Comparison of ENCODE assay signal across 29 cellular contexts in genomic region chr3:189289251-189289650, GRCh38.
DNase-seq lines count a peak whose midpoint lies in the region; ATAC-seq, FAIRE-seq and TF ChIP-seq lines count a peak whose summit lies in the region.
"Had no signal": no experiment of that assay in that cellular context is flagged by ENCODE, and none has a peak within 500 bp of the region (broad histone marks: within the 10 kb centered on the region; RNA-seq: fewer than 3 reads in every experiment).

No MANE protein-coding gene starts in this region.

- H3K4me1 Mint-ChIP-seq in activated CD4-positive, alpha-beta T cell treated with anti-CD3 and anti-CD28 coated beads, Interleukin-2, amount 10 ng/mL, durations not matched to agents 24 days and 14 days = peaks cover 30% of the 10 kb centered on the region
- peaks cover 25% of the 10 kb centered on the region for H3K4me1 Mint-ChIP-seq in activated B cell treated with CpG ODN at 0.5 μM for 24 hours
- H3K4me1 Mint-ChIP-seq in naive thymus-derived CD4-positive, alpha-beta T cell = peaks cover 14 to 51% (median 41%) of the 10 kb centered on the region in 7 donors

- in situ Hi-C loops in brain microvascular endothelial cell (cut with HindIII; ENCODE audit: low pct_ligation_motif_present, low sequenced_read_pairs) = no loop called here

- no peak for DNase-seq in activated CD4-positive, alpha-beta T cell treated with anti-CD3 and anti-CD28 coated beads, Interleukin-2, amount 10 ng/mL, durations not matched to agents 24 days and 14 days
- no peak for DNase-seq in activated CD4-positive, alpha-beta T cell treated with anti-CD3 and anti-CD28 coated beads for 48 hours
- DNase-seq in activated B cell treated with CpG ODN at 0.5 μM for 24 hours = no peak
- DNase-seq in naive thymus-derived CD4-positive, alpha-beta T cell = peak in 2 of 9 donors; percentile 32 to 38
- DNase-seq in brain microvascular endothelial cell = no peak
- no peak for DNase-seq in posterior vena cava (ENCODE audit: low spot score)
- DNase-seq in GM12892 (ENCODE audit: insufficient read length) = no peak
- DNase-seq: activated CD4-positive, CD25-positive, alpha-beta regulatory T cell treated with anti-CD3 and anti-CD28 coated beads, Interleukin-2, amount 50 U/mL, for 72 hours; activated T-cell treated with anti-CD3 and anti-CD28 coated beads, Interleukin-2, amount 50 U/mL, for 48 hours; Calu3; DMS79; erythroblast; GOT3; HFFc6; left colon; NCI-H1092 treated with DMSO at 0.1 percent for 48 hours; NCI-H187; NCI-H446 treated with DMSO at 0.1 percent for 48 hours; OCI-M1; stimulated activated naive CD4-positive, alpha-beta T cell treated with Interleukin-2 at 50 U/mL for 16 hours had no signal

- H3K27ac ChIP-seq in HEK293 (ENCODE audit: extremely low read depth, low read depth, low read length) (no peak overlapping the region), brain microvascular endothelial cell (no peak overlapping the region)
- no peak overlapping the region for H3K27ac ChIP-seq in naive thymus-derived CD4-positive, alpha-beta T cell (ENCODE audit: low read depth, low read length)
- H3K27ac ChIP-seq: parathyroid adenoma, skin epidermis, thoracic aorta had no signal

- no peak for ATAC-seq in activated B cell treated with CpG ODN at 0.5 μM for 24 hours (ENCODE audit: low read depth)
- no peak for ATAC-seq in naive thymus-derived CD4-positive, alpha-beta T cell
- ATAC-seq: left colon had no signal

- no peak for TF ChIP-seq CTCF in HEK293 (tag by site-specific recombination; IDR thresholded peaks at IDR 0.05)
- no peak for TF ChIP-seq CTCF in activated B cell treated with CpG ODN at 0.5 μM for 24 hours (IDR thresholded peaks at IDR 0.05)
- TF ChIP-seq CTCF in brain microvascular endothelial cell (IDR thresholded peaks at IDR 0.05; ENCODE audit: low read depth, low read length, missing control alignments) = no peak

- peaks cover 5% of the 10 kb centered on the region for H3K9me3 Mint-ChIP-seq in activated CD4-positive, alpha-beta T cell treated with anti-CD3 and anti-CD28 coated beads, Interleukin-2, amount 10 ng/mL, durations not matched to agents 24 days and 14 days
- no peaks in the 10 kb centered on the region for H3K9me3 Mint-ChIP-seq in activated B cell treated with CpG ODN at 0.5 μM for 24 hours
- H3K9me3 Mint-ChIP-seq in naive thymus-derived CD4-positive, alpha-beta T cell = peaks cover 0 to 1% (median 0%) of the 10 kb centered on the region in 11 donors
- H3K9me3 Mint-ChIP-seq: dendritic cell treated with granulocyte-macrophage colony-stimulating factor and Interleukin-4, amounts not matched to agents 40 ng/mL and 50 ng/mL, for 4 days; HFFc6; neural crest cell had no signal

- no peak for TF ChIP-seq POLR2A in GM12892 (IDR thresholded peaks at IDR 0.05; ENCODE audit: low read depth, low read length)

- no peaks in the 10 kb centered on the region for H3K27me3 Mint-ChIP-seq in activated CD4-positive, alpha-beta T cell treated with anti-CD3 and anti-CD28 coated beads, Interleukin-2, amount 10 ng/mL, durations not matched to agents 24 days and 14 days
- H3K27me3 Mint-ChIP-seq in activated B cell treated with CpG ODN at 0.5 μM for 24 hours = peaks cover 11% of the 10 kb centered on the region
- H3K27me3 Mint-ChIP-seq in naive thymus-derived CD4-positive, alpha-beta T cell = no peaks in the 10 kb centered on the region
- H3K27me3 Mint-ChIP-seq: dendritic cell treated with granulocyte-macrophage colony-stimulating factor and Interleukin-4, amounts not matched to agents 40 ng/mL and 50 ng/mL, for 4 days had no signal

- H3K4me3 Mint-ChIP-seq in activated CD4-positive, alpha-beta T cell treated with anti-CD3 and anti-CD28 coated beads, Interleukin-2, amount 10 ng/mL, durations not matched to agents 24 days and 14 days = peak overlapping the region; percentile 6
- H3K4me3 Mint-ChIP-seq in activated B cell treated with CpG ODN at 0.5 μM for 24 hours = peak overlapping the region; percentile 3
- H3K4me3 Mint-ChIP-seq in naive thymus-derived CD4-positive, alpha-beta T cell = peak overlapping the region in 5 of 10 donors; percentile 0 to 19 (median 8)
- H3K4me3 Mint-ChIP-seq: dendritic cell treated with granulocyte-macrophage colony-stimulating factor and Interleukin-4, amounts not matched to agents 40 ng/mL and 50 ng/mL, for 4 days; HFFc6; neural crest cell had no signal

- CTCF ChIA-PET in HEK293 (lab: Yijun Ruan, JAX) = interaction anchor here (0.5 to 0.7 kb wide), 2 partner anchors 37 to 1338 kb away, joined by 3 to 4 read pairs; no protein-coding TSS in a partner anchor
- CTCF ChIA-PET in activated B cell treated with CpG ODN at 0.5 μM for 24 hours (lab: Charles Lee) = interaction anchor here (1.2 to 1.3 kb wide), 2 partner anchors 12 to 659 kb away, joined by 3 read pairs; no protein-coding TSS in a partner anchor
- CTCF ChIA-PET in naive thymus-derived CD4-positive, alpha-beta T cell (lab: Charles Lee) = interaction anchor here (1.0 to 1.4 kb wide), 4 partner anchors 10 to 208 kb away, joined by 3 to 4 read pairs (median 3); no protein-coding TSS in a partner anchor

- H3K4me3 ChIP-seq in HEK293 (ENCODE audit: low read depth, low read length) (no peak overlapping the region), brain microvascular endothelial cell (ENCODE audit: low read depth, low read length) (no peak overlapping the region)
- no peak overlapping the region for H3K4me3 ChIP-seq in naive thymus-derived CD4-positive, alpha-beta T cell (ENCODE audit: low read length)
- H3K4me3 ChIP-seq: skin epidermis, thoracic aorta had no signal

- no peaks in the 10 kb centered on the region for H3K36me3 Mint-ChIP-seq in activated CD4-positive, alpha-beta T cell treated with anti-CD3 and anti-CD28 coated beads, Interleukin-2, amount 10 ng/mL, durations not matched to agents 24 days and 14 days (ENCODE audit: low read depth)
- no peaks in the 10 kb centered on the region for H3K36me3 Mint-ChIP-seq in activated B cell treated with CpG ODN at 0.5 μM for 24 hours (ENCODE audit: low read depth)
- peaks cover 0 to 3% (median 0%) of the 10 kb centered on the region in 5 donors for H3K36me3 Mint-ChIP-seq in naive thymus-derived CD4-positive, alpha-beta T cell

- FAIRE-seq in GM12892 (lab: Jason Lieb, UNC) = no peak
- FAIRE-seq: astrocyte, G401.6, TTC549 had no signal

- peak overlapping the region; percentile 70 for H3K27ac Mint-ChIP-seq in activated CD4-positive, alpha-beta T cell treated with anti-CD3 and anti-CD28 coated beads, Interleukin-2, amount 10 ng/mL, durations not matched to agents 24 days and 14 days
- H3K27ac Mint-ChIP-seq in activated B cell treated with CpG ODN at 0.5 μM for 24 hours = no peak overlapping the region
- peak overlapping the region in 6 of 9 donors; percentile 3 to 45 (median 6) for H3K27ac Mint-ChIP-seq in naive thymus-derived CD4-positive, alpha-beta T cell
- H3K27ac Mint-ChIP-seq: dendritic cell treated with granulocyte-macrophage colony-stimulating factor and Interleukin-4, amounts not matched to agents 40 ng/mL and 50 ng/mL, for 4 days; HFFc6 had no signal

- H3K9me3 ChIP-seq in HEK293 (ENCODE audit: control insufficient read depth, insufficient read depth, low read depth, low read length) = no peaks in the 10 kb centered on the region
- no peaks in the 10 kb centered on the region for H3K9me3 ChIP-seq in naive thymus-derived CD4-positive, alpha-beta T cell (ENCODE audit: control insufficient read depth in 2 of 3, low read length in 3 of 3)
- H3K9me3 ChIP-seq: thoracic aorta had no signal

- H3K27me3 ChIP-seq in naive thymus-derived CD4-positive, alpha-beta T cell (ENCODE audit: control insufficient read depth in 2 of 2, insufficient read depth in 2 of 2, low read length in 2 of 2) = no peaks in the 10 kb centered on the region
- H3K27me3 ChIP-seq in brain microvascular endothelial cell (replicated peaks) = no peaks in the 10 kb centered on the region

- H3K4me1 ChIP-seq in HEK293 (ENCODE audit: control insufficient read depth, insufficient read depth, low read length) = 0 out of 2 replicates have a peak, but pooled peaks cover 2% of the 10 kb centered on the region
- peaks cover 6 to 22% of the 10 kb centered on the region in 2 donors for H3K4me1 ChIP-seq in naive thymus-derived CD4-positive, alpha-beta T cell (ENCODE audit: control insufficient read depth in 2 of 2, insufficient read depth in 2 of 2, low read length in 2 of 2)
- H3K4me1 ChIP-seq: parathyroid adenoma had no signal

- POLR2A ChIA-PET in HEK293 (lab: Yijun Ruan, JAX) = no interaction called here
- POLR2A ChIA-PET in activated B cell treated with CpG ODN at 0.5 μM for 24 hours (lab: Charles Lee) = no interaction called here
- POLR2A ChIA-PET in naive thymus-derived CD4-positive, alpha-beta T cell (lab: Charles Lee) = interaction anchor here (0.6 to 1.0 kb wide), 2 partner anchors 12 to 644 kb away, joined by 5 to 6 read pairs; no protein-coding TSS in a partner anchor

- intact Hi-C loops in activated CD4-positive, alpha-beta T cell treated with anti-CD3 and anti-CD28 coated beads, Interleukin-2, amount 10 ng/mL, durations not matched to agents 24 days and 14 days (cut with micrococcal nuclease) = loop anchor here (1.0 to 2.0 kb wide), 3 partner anchors 9 to 16 kb away; no protein-coding TSS in a partner anchor
- intact Hi-C loops in activated B cell treated with CpG ODN at 0.5 μM for 24 hours (cut with micrococcal nuclease) = no loop called here
- intact Hi-C loops in naive thymus-derived CD4-positive, alpha-beta T cell (cut with micrococcal nuclease) = loop anchor here (1.0 to 5.0 kb wide), 4 partner anchors 10 to 68 kb away; no protein-coding TSS in a partner anchor
- intact Hi-C loops in posterior vena cava (cut with DNase I) = no loop called here

- H3K36me3 ChIP-seq in HEK293 (ENCODE audit: control insufficient read depth in 2 of 2, insufficient read depth in 1 of 2, low read length in 2 of 2) (no peaks in the 10 kb centered on the region), brain microvascular endothelial cell (replicated peaks) (no peaks in the 10 kb centered on the region)
- no peaks in the 10 kb centered on the region for H3K36me3 ChIP-seq in naive thymus-derived CD4-positive, alpha-beta T cell (ENCODE audit: control insufficient read depth in 2 of 3, insufficient read depth in 3 of 3, low read length in 3 of 3)
- H3K36me3 ChIP-seq: thoracic aorta had no signal

TF ChIP-seq in HEK293, 187 proteins besides CTCF, POLR2A, EP300 and RAD21:
- peak; percentile 57; the same call in 1 of the 2 replicates for TF ChIP-seq SCRT1 (tag by site-specific recombination; IDR thresholded peaks at IDR 0.05; ENCODE audit: borderline replicate concordance)
- no peak for TF ChIP-seq ZNF488 (tag by site-specific recombination; IDR thresholded peaks at IDR 0.05)
TF ChIP-seq in HEK293: peak in this region for 1.

Comparison
In these comparisons a context has a peak if more than half of its experiments do, and no peak if none do; other contexts are left out.
1. intact Hi-C loops: an anchor here in activated CD4-positive, alpha-beta T cell treated with anti-CD3 and anti-CD28 coated beads, Interleukin-2, amount 10 ng/mL, durations not matched to agents 24 days and 14 days (1.0 to 2.0 kb wide) and naive thymus-derived CD4-positive, alpha-beta T cell (1.0 to 5.0 kb wide); none called in activated B cell treated with CpG ODN at 0.5 μM for 24 hours and posterior vena cava.